12 cellular contexts compared by ENCODE assay signal in the genomic region with DNA sequence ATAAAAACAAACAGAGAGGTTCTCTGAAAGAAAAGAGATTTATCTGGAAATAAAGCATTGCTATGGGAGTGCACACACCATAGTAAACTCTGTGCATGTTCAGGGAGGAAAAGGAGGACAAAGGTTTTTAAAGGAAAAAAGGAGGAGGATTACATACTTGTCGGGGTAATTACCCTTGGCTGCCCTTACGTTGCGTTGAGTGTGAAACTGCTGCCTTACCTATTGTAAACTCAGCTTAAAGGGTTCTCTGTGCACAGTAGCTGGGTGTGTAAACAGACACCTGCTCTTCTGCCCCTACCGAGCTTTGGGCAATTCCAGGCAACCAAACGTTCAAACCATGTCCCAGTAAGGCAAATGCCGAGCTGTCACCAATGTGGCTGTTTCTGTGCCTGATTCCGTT. TPM values are rescaled to one million over a fixed set of nuclear protein-coding genes. Genes with fewer than 3 reads are reported as not detected.
"Had no signal": no experiment of that assay in that cellular context is flagged by ENCODE, and none has a peak within 500 bp of the region (broad histone marks: within the 10 kb centered on the region; RNA-seq: fewer than 3 reads in every experiment).

No MANE protein-coding gene starts in this region.

- ATAC-seq: activated T-helper 17 cell treated with anti-CD3 and anti-CD28 coated beads, Interleukin-2, amount 50 U/mL, for 72 hours; naive thymus-derived CD4-positive, alpha-beta T cell; WTC11 had no signal

- H3K27ac ChIP-seq: adrenal gland, transverse colon had no signal

- H3K9me3 ChIP-seq: adrenal gland, transverse colon had no signal

- DNase-seq: activated CD4-positive, alpha-beta T cell treated with anti-CD3 and anti-CD28 coated beads, Interleukin-2, amount 10 ng/mL, durations not matched to agents 7 days and 5 days; activated CD8-positive, alpha-beta memory T cell treated with anti-CD3 and anti-CD28 coated beads for 24 hours; activated naive CD4-positive, alpha-beta T cell treated with anti-CD3 and anti-CD28 coated beads, Interleukin-2, amount 50 U/mL, for 16 hours; adrenal gland; central memory CD4-positive, alpha-beta T cell; effector CD8-positive, alpha-beta T cell; naive thymus-derived CD4-positive, alpha-beta T cell; stimulated activated CD4-positive, alpha-beta T cell treated with anti-CD3 and anti-CD28 coated beads, Interleukin-15, amount 100 ng/mL, for 24 hours; transverse colon had no signal

- H3K27me3 ChIP-seq: adrenal gland, transverse colon had no signal

- H3K4me1 ChIP-seq: adrenal gland had no signal

- H3K4me3 ChIP-seq: adrenal gland, coronary artery, transverse colon had no signal

- H3K36me3 ChIP-seq: adrenal gland, transverse colon had no signal

RNA-seq across cellular contexts. Expression of a gene that starts 29.6 kb away (rescaled TPM):
- total RNA-seq: activated T-helper 17 cell treated with anti-CD3 and anti-CD28 coated beads, Interleukin-2, amount 50 U/mL, for 72 hours had no signal
